In the genomic region with DNA sequence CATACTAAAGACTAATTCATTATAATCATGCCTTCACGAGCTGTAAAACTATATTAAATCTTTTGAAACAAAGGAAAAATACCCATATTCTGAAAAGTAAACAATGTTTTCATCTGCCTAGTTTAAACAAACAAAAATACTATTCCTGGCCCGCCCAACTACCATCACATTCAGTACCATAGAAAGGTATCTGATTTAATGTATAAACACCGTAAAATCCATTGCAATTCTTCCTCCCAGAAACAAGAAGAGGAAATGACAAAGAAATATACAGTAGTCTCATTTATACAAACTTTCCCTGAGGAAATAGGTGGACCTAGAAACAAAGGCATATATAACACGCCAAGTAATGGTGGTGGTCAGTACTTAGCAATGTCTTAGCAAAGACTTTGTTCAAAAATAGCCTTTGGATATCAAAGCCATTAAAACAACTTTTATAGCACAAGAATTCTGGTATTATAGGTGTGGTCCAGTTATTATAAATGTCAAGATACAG, we compare ENCODE assay signal across 19 cellular contexts.
DNase-seq lines count a peak whose midpoint lies in the region; FAIRE-seq and TF ChIP-seq lines count a peak whose summit lies in the region.
"Had no signal": no experiment of that assay in that cellular context is flagged by ENCODE, and none has a peak within 500 bp of the region (broad histone marks: within the 10 kb centered on the region; RNA-seq: fewer than 3 reads in every experiment).

No MANE protein-coding gene starts in this region.

- DNase-seq in endothelial cell of umbilical vein (ENCODE audit: low read depth, low spot score) (peak; percentile 84), amygdala (lab: John Stamatoyannopoulos, UW) (no peak), inferior parietal cortex (ENCODE audit: extremely low spot score) (no peak), sigmoid colon (no peak)
- DNase-seq: BE2C; CD4-positive, alpha-beta memory T cell; DMS153; DMS79 treated with DMSO at 0.1 percent for 48 hours; EL; GOT3; HFFc6 had no signal

- dilution Hi-C loops in endothelial cell of umbilical vein (cut with MboI; ENCODE audit: extremely low pct_ligation_motif_present, low sequenced_read_pairs), result no loop called here

- intact Hi-C loops in endothelial cell of umbilical vein (cut with micrococcal nuclease), result loop anchor here (1.0 kb wide), 3 partner anchors 10 to 71 kb away; a partner anchor contains a TSS
- intact Hi-C loops in sigmoid colon (cut with DNase I), result no loop called here

- H3K9me3 ChIP-seq in HEK293 (ENCODE audit: control insufficient read depth, insufficient read depth, low read depth, low read length), result no peaks in the 10 kb centered on the region
- no peaks in the 10 kb centered on the region for H3K9me3 ChIP-seq in endothelial cell of umbilical vein (replicated peaks; ENCODE audit: control insufficient read depth, insufficient read depth, low read length)
- H3K9me3 ChIP-seq in subcutaneous abdominal adipose tissue (ENCODE audit: control insufficient read depth in 5 of 5, low read length in 5 of 5), result no peaks in the 10 kb centered on the region
- H3K9me3 ChIP-seq in sigmoid colon, result no peaks in the 10 kb centered on the region
- H3K9me3 ChIP-seq: A549, BE2C, HAP-1 had no signal

- H3K4me1 ChIP-seq in HEK293 (ENCODE audit: control insufficient read depth, insufficient read depth, low read length), result peaks cover 23% of the 10 kb centered on the region
- peaks cover 18% of the 10 kb centered on the region for H3K4me1 ChIP-seq in endothelial cell of umbilical vein (ENCODE audit: control insufficient read depth, extremely low read depth, insufficient read depth, low read length)
- H3K4me1 ChIP-seq in subcutaneous abdominal adipose tissue (ENCODE audit: control insufficient read depth in 5 of 5, insufficient read depth in 5 of 5, low read length in 5 of 5), result peaks cover 0 to 14% (median 0%) of the 10 kb centered on the region in 5 donors
- no peaks in the 10 kb centered on the region for H3K4me1 ChIP-seq in sigmoid colon
- H3K4me1 ChIP-seq: BE2C had no signal

- TF ChIP-seq CTCF in 22Rv1 (IDR thresholded peaks at IDR 0.05) (no peak), HEK293 (tag by site-specific recombination; IDR thresholded peaks at IDR 0.05) (no peak), endothelial cell of umbilical vein (IDR thresholded peaks at IDR 0.05; ENCODE audit: extremely low read depth in 1 of 2, insufficient read depth in 1 of 2, low read depth in 1 of 2, low read length in 2 of 2) (no peak), sigmoid colon (IDR thresholded peaks at IDR 0.05) (no peak)

- 54 to 84% methylated on average over 4 of the region's 4 CpGs for WGBS in sigmoid colon, 2 donors

- POLR2A ChIA-PET in HEK293 (lab: Yijun Ruan, JAX) (no interaction called here), endothelial cell of umbilical vein (lab: Charles Lee) (no interaction called here)

- H3K36me3 ChIP-seq in HEK293 (ENCODE audit: control insufficient read depth in 2 of 2, insufficient read depth in 1 of 2, low read length in 2 of 2) (no peaks in the 10 kb centered on the region), endothelial cell of umbilical vein (ENCODE audit: control insufficient read depth in 2 of 2, extremely low read depth in 1 of 2, insufficient read depth in 2 of 2, low read length in 2 of 2) (no peaks in the 10 kb centered on the region), subcutaneous abdominal adipose tissue (ENCODE audit: control insufficient read depth in 5 of 5, insufficient read depth in 5 of 5, low read length in 5 of 5) (no peaks in the 10 kb centered on the region), sigmoid colon (no peaks in the 10 kb centered on the region)
- H3K36me3 ChIP-seq: BE2C, HAP-1 had no signal

- no peaks in the 10 kb centered on the region for H3K27me3 ChIP-seq in endothelial cell of umbilical vein (ENCODE audit: control insufficient read depth in 2 of 2, insufficient read depth in 2 of 2, low read length in 2 of 2)
- no peaks in the 10 kb centered on the region for H3K27me3 ChIP-seq in subcutaneous abdominal adipose tissue (ENCODE audit: control insufficient read depth in 5 of 5, insufficient read depth in 4 of 5, low read length in 5 of 5)
- H3K27me3 ChIP-seq in sigmoid colon, result no peaks in the 10 kb centered on the region
- H3K27me3 ChIP-seq: BE2C had no signal

- peak overlapping the region; percentile 92 for H3K4me2 ChIP-seq in endothelial cell of umbilical vein (ENCODE audit: insufficient read depth, low read length)
- H3K4me2 ChIP-seq: A549 had no signal

- peak overlapping the region; percentile 89 for H2AFZ ChIP-seq in endothelial cell of umbilical vein (ENCODE audit: low read depth, low read length)

- no peak for FAIRE-seq in endothelial cell of umbilical vein (lab: Jason Lieb, UNC)
- FAIRE-seq: A549, G401.6, GM12891 had no signal

- CTCF ChIA-PET in HEK293 (lab: Yijun Ruan, JAX), result interaction anchor here (0.9 kb wide), 1 partner anchor 133 kb away, joined by 3 read pairs; no protein-coding TSS in a partner anchor
- CTCF ChIA-PET in endothelial cell of umbilical vein (lab: Charles Lee), result interaction anchor here (0.7 to 1.6 kb wide), 4 partner anchors 15 to 71 kb away, joined by 3 to 7 read pairs (median 4); a partner anchor contains a TSS

- 0 out of 2 replicates have a peak overlapping the region, but pooled peaks have one; percentile 12 for H3K27ac ChIP-seq in 22Rv1
- H3K27ac ChIP-seq in HEK293 (ENCODE audit: extremely low read depth, low read depth, low read length), result no peak overlapping the region
- peak overlapping the region; percentile 67 for H3K27ac ChIP-seq in endothelial cell of umbilical vein (ENCODE audit: insufficient read depth, low read depth, low read length)
- peak overlapping the region; percentile 11 for H3K27ac ChIP-seq in subcutaneous abdominal adipose tissue (ENCODE audit: low read depth, low read length)
- no peak overlapping the region for H3K27ac ChIP-seq in sigmoid colon
- H3K27ac ChIP-seq: A549, C4-2B had no signal

- TF ChIP-seq EP300 in sigmoid colon (IDR thresholded peaks at IDR 0.05), result no peak

- H3K9me1 ChIP-seq in endothelial cell of umbilical vein (replicated peaks; ENCODE audit: control insufficient read depth, extremely low read depth, insufficient read depth, low read length), result no peaks in the 10 kb centered on the region

- no peaks in the 10 kb centered on the region for H4K20me1 ChIP-seq in endothelial cell of umbilical vein (replicated peaks; ENCODE audit: control insufficient read depth, extremely low read depth, insufficient read depth, low read length)

- peak; percentile 54 for TF ChIP-seq POLR2A in endothelial cell of umbilical vein (IDR thresholded peaks at IDR 0.05; ENCODE audit: low read depth, low read length)
- TF ChIP-seq POLR2A in sigmoid colon (IDR thresholded peaks at IDR 0.05), result no peak

- peaks cover 2% of the 10 kb centered on the region for H3K79me2 ChIP-seq in endothelial cell of umbilical vein (ENCODE audit: control insufficient read depth, insufficient read depth, low read length)

- BruUV-seq in endothelial cell of umbilical vein (replicated peaks; lab: Mats Ljungman, UMichigan), result no TSS peak

- H3K9ac ChIP-seq in endothelial cell of umbilical vein (replicated peaks; ENCODE audit: extremely low read depth, insufficient read depth, low read length), result peak overlapping the region; percentile 62
- no peak overlapping the region for H3K9ac ChIP-seq in subcutaneous abdominal adipose tissue (ENCODE audit: low read length in 5 of 5)

- no peak overlapping the region for H3K4me3 ChIP-seq in HEK293 (ENCODE audit: low read depth, low read length)
- H3K4me3 ChIP-seq in endothelial cell of umbilical vein (replicated peaks in 1 of 3; ENCODE audit: insufficient read depth in 1 of 3, low read depth in 1 of 3, low read length in 3 of 3), result peak overlapping the region in 1 of 3 experiments; percentile 55
- H3K4me3 ChIP-seq in subcutaneous abdominal adipose tissue (ENCODE audit: low read depth in 1 of 5, low read length in 5 of 5), result no peak overlapping the region
- no peak overlapping the region for H3K4me3 ChIP-seq in sigmoid colon
- H3K4me3 ChIP-seq: A549, HAP-1 had no signal

TF ChIP-seq in HEK293, 187 proteins besides CTCF, POLR2A, EP300 and RAD21:
- TF ChIP-seq, protein P1, sequence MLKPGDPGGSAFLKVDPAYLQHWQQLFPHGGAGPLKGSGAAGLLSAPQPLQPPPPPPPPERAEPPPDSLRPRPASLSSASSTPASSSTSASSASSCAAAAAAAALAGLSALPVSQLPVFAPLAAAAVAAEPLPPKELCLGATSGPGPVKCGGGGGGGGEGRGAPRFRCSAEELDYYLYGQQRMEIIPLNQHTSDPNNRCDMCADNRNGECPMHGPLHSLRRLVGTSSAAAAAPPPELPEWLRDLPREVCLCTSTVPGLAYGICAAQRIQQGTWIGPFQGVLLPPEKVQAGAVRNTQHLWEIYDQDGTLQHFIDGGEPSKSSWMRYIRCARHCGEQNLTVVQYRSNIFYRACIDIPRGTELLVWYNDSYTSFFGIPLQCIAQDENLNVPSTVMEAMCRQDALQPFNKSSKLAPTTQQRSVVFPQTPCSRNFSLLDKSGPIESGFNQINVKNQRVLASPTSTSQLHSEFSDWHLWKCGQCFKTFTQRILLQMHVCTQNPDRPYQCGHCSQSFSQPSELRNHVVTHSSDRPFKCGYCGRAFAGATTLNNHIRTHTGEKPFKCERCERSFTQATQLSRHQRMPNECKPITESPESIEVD (tag by site-specific recombination; IDR thresholded peaks at IDR 0.05), result peak; percentile 32
- no peak for TF ChIP-seq ZNF112 (tag by site-specific recombination; IDR thresholded peaks at IDR 0.05)

TF ChIP-seq in endothelial cell of umbilical vein, 7 proteins besides CTCF, POLR2A, EP300 and RAD21:
- TF ChIP-seq EZH2 (IDR thresholded peaks at IDR 0.05; ENCODE audit: borderline replicate concordance, low read depth, low read length, severe bottlenecking) (no peak), JUN (IDR thresholded peaks at IDR 0.05; ENCODE audit: borderline replicate concordance, insufficient read depth, insufficient read length, low read depth) (peak; percentile 24), MYC (IDR thresholded peaks at IDR 0.05; ENCODE audit: low read depth, low read length) (no peak), FOS (IDR thresholded peaks at IDR 0.05; ENCODE audit: borderline replicate concordance, insufficient read depth, low read length) (no peak), GATA2 (IDR thresholded peaks at IDR 0.05; ENCODE audit: insufficient read depth, insufficient read length, low read depth, low read length) (no peak)

Comparison
In these comparisons a context has a peak if more than half of its experiments do, and no peak if none do; other contexts are left out.
1. H3K27ac ChIP-seq: peak in 22Rv1 (single experiment), endothelial cell of umbilical vein (single experiment) and subcutaneous abdominal adipose tissue (single experiment); none in HEK293 (single experiment) and sigmoid colon (0 of 4).